1 cellular context compared by ENCODE assay signal in genomic region chr19:35404879-35405622, GRCh38.
A peak's percentile ranks its signal among the peaks of the same experiment; 100 is the strongest.
TF ChIP-seq lines count a peak whose summit lies in the region.

No MANE protein-coding gene starts in this region.

TF ChIP-seq in K562, 482 proteins besides CTCF, POLR2A, EP300 and RAD21 (continued from another document):
- TF ChIP-seq, protein P1, sequence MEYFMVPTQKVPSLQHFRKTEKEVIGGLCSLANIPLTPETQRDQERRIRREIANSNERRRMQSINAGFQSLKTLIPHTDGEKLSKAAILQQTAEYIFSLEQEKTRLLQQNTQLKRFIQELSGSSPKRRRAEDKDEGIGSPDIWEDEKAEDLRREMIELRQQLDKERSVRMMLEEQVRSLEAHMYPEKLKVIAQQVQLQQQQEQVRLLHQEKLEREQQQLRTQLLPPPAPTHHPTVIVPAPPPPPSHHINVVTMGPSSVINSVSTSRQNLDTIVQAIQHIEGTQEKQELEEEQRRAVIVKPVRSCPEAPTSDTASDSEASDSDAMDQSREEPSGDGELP (CRISPR knock-in tag; IDR thresholded peaks at IDR 0.05; ENCODE audit: borderline replicate concordance) = peak; percentile 62; the same call in 1 of the 2 replicates
- TF ChIP-seq EGR1 (conservative IDR thresholded peaks at IDR 0.05) (peak; percentile 26; the same call in 1 of the 2 replicates), PRDM10 (IDR thresholded peaks at IDR 0.05; ENCODE audit: partially characterized antibody) (peak; percentile 56), ATF7 (IDR thresholded peaks at IDR 0.05) (no peak), JUN (IDR thresholded peaks at IDR 0.05; ENCODE audit: borderline replicate concordance, low read depth, low read length) (peak; percentile 90), JUN (CRISPR knock-in tag; IDR thresholded peaks at IDR 0.05; ENCODE audit: borderline replicate concordance) (no peak), FOSL1 (tag; conservative IDR thresholded peaks at IDR 0.05) (peak; percentile 69)
